In genomic region chr9:92558612-92559374, GRCh38 we compare ENCODE assay signal across 20 cellular contexts. TPM values are rescaled to one million over a fixed set of nuclear protein-coding genes. Genes with fewer than 3 reads are reported as not detected.
DNase-seq lines count a peak whose midpoint lies in the region; ATAC-seq and TF ChIP-seq lines count a peak whose summit lies in the region.
"Had no signal": no experiment of that assay in that cellular context is flagged by ENCODE, and none has a peak within 500 bp of the region (broad histone marks: within the 10 kb centered on the region; RNA-seq: fewer than 3 reads in every experiment).

No MANE protein-coding gene starts in this region.

- no peak overlapping the region for H3K4me3 Mint-ChIP-seq in naive thymus-derived CD8-positive, alpha-beta T cell
- no peak overlapping the region for H3K4me3 Mint-ChIP-seq in endothelial cell (ENCODE audit: unreplicated experiment)

- TF ChIP-seq CTCF in WERI-Rb-1 (IDR thresholded peaks at IDR 0.05; ENCODE audit: low read depth, low read length) = no peak
- TF ChIP-seq CTCF in endothelial cell (IDR thresholded peaks at IDR 0.05; ENCODE audit: unreplicated experiment) = no peak

- peak overlapping the region; percentile 80 for H3K18ac ChIP-seq in neuronal stem cell (ENCODE audit: low read length)

- H3K4me3 ChIP-seq in WERI-Rb-1 (ENCODE audit: low read depth, low read length) = no peak overlapping the region
- H3K4me3 ChIP-seq in neuronal stem cell (ENCODE audit: low read length in 2 of 2) = no peak overlapping the region
- H3K4me3 ChIP-seq: HAP-1, MG63, Peyer's patch had no signal

- H3K4me2 ChIP-seq in neuronal stem cell (ENCODE audit: insufficient read depth, low read length, poor library complexity, severe bottlenecking) = no peak overlapping the region
- H3K4me2 ChIP-seq: SK-N-SH had no signal

- no peak overlapping the region for H2AK5ac ChIP-seq in neuronal stem cell (ENCODE audit: low read depth, low read length)

- H3K27ac ChIP-seq in WERI-Rb-1 = no peak overlapping the region
- no peak overlapping the region for H3K27ac ChIP-seq in neuronal stem cell (replicated peaks; ENCODE audit: low read length)
- H3K27ac ChIP-seq: Peyer's patch had no signal

- H3K23ac ChIP-seq in neuronal stem cell (ENCODE audit: low read depth, low read length, poor library complexity) = no peak overlapping the region

- no peak overlapping the region for H2BK12ac ChIP-seq in neuronal stem cell (ENCODE audit: low read length)

- H3K4me1 ChIP-seq in neuronal stem cell (ENCODE audit: control insufficient read depth in 2 of 2, insufficient read depth in 1 of 2, low read depth in 1 of 2, low read length in 2 of 2) = peaks cover 0 to 8% of the 10 kb centered on the region in 2 donors
- H3K4me1 ChIP-seq: Peyer's patch had no signal

- no peaks in the 10 kb centered on the region for H3K36me3 ChIP-seq in WERI-Rb-1
- H3K36me3 ChIP-seq in neuronal stem cell (replicated peaks in 1 of 2; ENCODE audit: control insufficient read depth in 2 of 2, insufficient read depth in 2 of 2, low read length in 2 of 2) = no peaks in the 10 kb centered on the region
- H3K36me3 ChIP-seq: HAP-1, MG63, Peyer's patch had no signal

- POLR2A ChIA-PET in naive thymus-derived CD8-positive, alpha-beta T cell (lab: Charles Lee) = no interaction called here

- no peaks in the 10 kb centered on the region for H3K9me3 ChIP-seq in WERI-Rb-1 (ENCODE audit: severe bottlenecking)
- no peaks in the 10 kb centered on the region for H3K9me3 ChIP-seq in neuronal stem cell (replicated peaks in 1 of 2; ENCODE audit: control insufficient read depth in 2 of 2, insufficient read depth in 1 of 2, low read depth in 1 of 2, low read length in 2 of 2)
- H3K9me3 ChIP-seq: HAP-1, MG63, Peyer's patch, SK-N-SH had no signal

- H3K27ac Mint-ChIP-seq in naive thymus-derived CD8-positive, alpha-beta T cell = peak overlapping the region in 1 of 10 donors; percentile 9
- no peak overlapping the region for H3K27ac Mint-ChIP-seq in endothelial cell (ENCODE audit: unreplicated experiment)

- H4K91ac ChIP-seq in neuronal stem cell (ENCODE audit: low read depth, low read length, poor library complexity) = no peak overlapping the region

- no peak overlapping the region for H3K9ac ChIP-seq in neuronal stem cell (ENCODE audit: low read depth, low read length, poor library complexity)
- H3K9ac ChIP-seq: SK-N-SH had no signal

- WGBS in neuronal stem cell (ENCODE audit: extremely low coverage in 2 of 2, insufficient read length in 2 of 2, insufficient replicate concordance in 1 of 2), 2 donors = no CpG with 5 or more reads among the region's 16 CpGs

- H4K8ac ChIP-seq in neuronal stem cell (ENCODE audit: low read depth, low read length) = no peak overlapping the region

- H3K79me1 ChIP-seq in neuronal stem cell (ENCODE audit: low read depth, low read length) = no peaks in the 10 kb centered on the region

- no peak overlapping the region for H3K4ac ChIP-seq in neuronal stem cell (ENCODE audit: low read length)

- H2BK15ac ChIP-seq in neuronal stem cell (ENCODE audit: low read length) = no peak overlapping the region

- DNase-seq in HT1080 (ENCODE audit: low read depth) = peak; percentile 3
- DNase-seq in WERI-Rb-1 = peak; percentile 8
- DNase-seq in neuronal stem cell (ENCODE audit: low spot score) = no peak
- no peak for DNase-seq in naive thymus-derived CD8-positive, alpha-beta T cell
- no peak for DNase-seq in endothelial cell (ENCODE audit: low spot score)
- DNase-seq in mucosa of gallbladder (ENCODE audit: low spot score) = no peak
- DNase-seq: ACHN, AML-193, COR-L47, MG63, NCI-H1092, NCI-H146, NCI-H2081 treated with DMSO at 0.1 percent for 48 hours, NCI-H510A treated with DMSO at 0.1 percent for 48 hours, Peyer's patch, SHP77, SK-N-SH had no signal

- no peak overlapping the region for H2BK5ac ChIP-seq in neuronal stem cell (ENCODE audit: low read length)

- H3K14ac ChIP-seq in neuronal stem cell (ENCODE audit: low read length) = no peak overlapping the region

- ATAC-seq in esophagus mucosa = peak; percentile 31
- ATAC-seq in naive thymus-derived CD8-positive, alpha-beta T cell = no peak
- ATAC-seq: HepG2 had no signal

- H3K36me3 Mint-ChIP-seq in naive thymus-derived CD8-positive, alpha-beta T cell = peaks cover 3 to 8% (median 7%) of the 10 kb centered on the region in 3 donors
- no peaks in the 10 kb centered on the region for H3K36me3 Mint-ChIP-seq in endothelial cell (ENCODE audit: low read depth, unreplicated experiment)

- no peaks in the 10 kb centered on the region for H3K27me3 ChIP-seq in WERI-Rb-1 (ENCODE audit: insufficient read depth, low read depth, severe bottlenecking)
- no peaks in the 10 kb centered on the region for H3K27me3 ChIP-seq in neuronal stem cell (ENCODE audit: control insufficient read depth in 3 of 3, insufficient read depth in 3 of 3, low read depth in 1 of 3, low read length in 3 of 3)
- H3K27me3 ChIP-seq: MG63, Peyer's patch had no signal

- H2BK120ac ChIP-seq in neuronal stem cell (ENCODE audit: low read depth, low read length) = no peak overlapping the region

- H3K4me1 Mint-ChIP-seq in naive thymus-derived CD8-positive, alpha-beta T cell = peaks cover 0 to 8% (median 2%) of the 10 kb centered on the region in 4 donors
- peaks cover 15% of the 10 kb centered on the region for H3K4me1 Mint-ChIP-seq in endothelial cell (ENCODE audit: unreplicated experiment)

- H3K27me3 Mint-ChIP-seq in naive thymus-derived CD8-positive, alpha-beta T cell = no peaks in the 10 kb centered on the region
- H3K27me3 Mint-ChIP-seq in endothelial cell (ENCODE audit: unreplicated experiment) = peaks cover 2% of the 10 kb centered on the region

- H3K9me3 Mint-ChIP-seq in naive thymus-derived CD8-positive, alpha-beta T cell = peaks cover 0 to 2% (median 0%) of the 10 kb centered on the region in 9 donors
- H3K9me3 Mint-ChIP-seq in endothelial cell (ENCODE audit: unreplicated experiment) = no peaks in the 10 kb centered on the region

- no peak overlapping the region for H2AFZ ChIP-seq in neuronal stem cell (ENCODE audit: low read length)

RNA-seq across cellular contexts. Expression of gene ECM2, which starts 23.0 kb away (rescaled TPM):
- 0.11 and 0.17 TPM in 2 replicates for total RNA-seq in HT1080 (2014; rRNA removed; shearing (Covaris generic))
- polyA plus RNA-seq in HT1080 (2015; cell fraction: cytosol; rRNA removed) = 0.79 and 1.1 TPM in 2 replicates
- polyA plus RNA-seq in HT1080 (2015; cell fraction: nucleus; rRNA removed) = 0.62 and 1.3 TPM in 2 replicates
- total RNA-seq in esophagus mucosa = 0.56 TPM
- polyA plus RNA-seq in neuronal stem cell (2013, experiment 1 of 2) = not detected
- polyA plus RNA-seq in neuronal stem cell (2013, experiment 2 of 2) = not detected
- total RNA-seq in naive thymus-derived CD8-positive, alpha-beta T cell = not detected
- polyA plus RNA-seq in naive thymus-derived CD8-positive, alpha-beta T cell = not detected
- total RNA-seq in endothelial cell (ENCODE audit: unreplicated experiment) = not detected
- total RNA-seq in mucosa of gallbladder = 8.2 TPM
- total RNA-seq: HepG2 had no signal

Comparison
In these comparisons a context has a peak if more than half of its experiments do, and no peak if none do; other contexts are left out.
1. DNase-seq: peak in HT1080 (single experiment) and WERI-Rb-1 (single experiment); none in neuronal stem cell (single experiment), naive thymus-derived CD8-positive, alpha-beta T cell (0 of 10), endothelial cell (single experiment) and mucosa of gallbladder (single experiment).